In genomic region chr1:81142099-81142776, GRCh38 we compare ENCODE assay signal across 21 cellular contexts.
DNase-seq lines count a peak whose midpoint lies in the region; ATAC-seq and TF ChIP-seq lines count a peak whose summit lies in the region.
"Had no signal": no experiment of that assay in that cellular context is flagged by ENCODE, and none has a peak within 500 bp of the region (broad histone marks: within the 10 kb centered on the region; RNA-seq: fewer than 3 reads in every experiment).

No MANE protein-coding gene starts in this region.

- no peak overlapping the region for H3K27ac ChIP-seq in smooth muscle cell (ENCODE audit: low read depth)
- H3K27ac ChIP-seq: heart left ventricle, neutrophil, testis had no signal

- peak; percentile 83 for DNase-seq in HCEC 1CT
- peak; percentile 46 for DNase-seq in astrocyte of the cerebellum (ENCODE audit: low read depth)
- peak; percentile 43 for DNase-seq in fibroblast of villous mesenchyme (ENCODE audit: low read depth)
- DNase-seq in smooth muscle cell (lab: John Stamatoyannopoulos, UW; ENCODE audit: unreplicated experiment): no peak
- DNase-seq in type B pancreatic cell (ENCODE audit: extremely low spot score, unreplicated experiment): no peak
- DNase-seq: activated CD4-positive, alpha-beta T cell treated with anti-CD3 and anti-CD28 coated beads for 36 hours; CD4-positive, CD25-positive, alpha-beta regulatory T cell; endodermal cell; heart left ventricle; left colon; NCI-H1105; NCI-H2171 treated with DMSO at 0.1 percent for 48 hours; SHP77; stimulated activated CD4-positive, alpha-beta T cell treated with anti-CD3 and anti-CD28 coated beads, Interleukin-4, amount 100 ng/mL, for 1 hour; testis had no signal

- no peaks in the 10 kb centered on the region for H3K36me3 ChIP-seq in smooth muscle cell (ENCODE audit: low read depth)
- H3K36me3 ChIP-seq: heart left ventricle, neutrophil had no signal

- H3K27me3 ChIP-seq in smooth muscle cell (ENCODE audit: low read depth): no peaks in the 10 kb centered on the region
- H3K27me3 ChIP-seq: heart left ventricle, neutrophil, testis had no signal

- H3K4me1 ChIP-seq in smooth muscle cell (ENCODE audit: low read depth): peaks cover 17% of the 10 kb centered on the region
- H3K4me1 ChIP-seq: heart left ventricle, testis had no signal

- H3K9me3 ChIP-seq in smooth muscle cell (replicated peaks; ENCODE audit: low read depth): no peaks in the 10 kb centered on the region
- H3K9me3 ChIP-seq: heart left ventricle, neutrophil, testis had no signal

- no peaks in the 10 kb centered on the region for H3K36me3 Mint-ChIP-seq in type B pancreatic cell
- H3K36me3 Mint-ChIP-seq: activated naive CD4-positive, alpha-beta T cell treated with anti-CD3 and anti-CD28 coated beads, Interleukin-2, amount 50 U/mL, for 24 hours; CD4-positive, CD25-positive, alpha-beta regulatory T cell had no signal

- peaks cover 3% of the 10 kb centered on the region for H3F3A ChIP-seq in smooth muscle cell (ENCODE audit: low read depth)

- no peak overlapping the region for H3K27ac Mint-ChIP-seq in type B pancreatic cell
- H3K27ac Mint-ChIP-seq: activated CD4-positive, alpha-beta T cell treated with anti-CD3 and anti-CD28 coated beads for 36 hours; activated naive CD4-positive, alpha-beta T cell treated with anti-CD3 and anti-CD28 coated beads, Interleukin-2, amount 50 U/mL, for 24 hours; CD4-positive, CD25-positive, alpha-beta regulatory T cell; endodermal cell had no signal

- H3K4me3 ChIP-seq in astrocyte of the cerebellum (ENCODE audit: low read depth, low read length) (no peak overlapping the region), fibroblast of villous mesenchyme (ENCODE audit: low read depth, low read length) (no peak overlapping the region), smooth muscle cell (no peak overlapping the region)
- H3K4me3 ChIP-seq: heart left ventricle, K562, testis had no signal

- no peaks in the 10 kb centered on the region for H3K9me3 Mint-ChIP-seq in type B pancreatic cell

- H4K20me1 ChIP-seq in smooth muscle cell (ENCODE audit: low read depth): no peaks in the 10 kb centered on the region

- 71% methylated on average over 1 of the region's 1 CpG for WGBS in smooth muscle cell (ENCODE audit: low lambda C conversion rate)

- H2AFZ ChIP-seq in smooth muscle cell (ENCODE audit: low read depth): no peak overlapping the region

- in situ Hi-C loops in astrocyte of the cerebellum (cut with HindIII; ENCODE audit: low sequenced_read_pairs): no loop called here

- peak overlapping the region; percentile 44 for H3K4me2 ChIP-seq in smooth muscle cell

- no peak overlapping the region for H3K9ac ChIP-seq in smooth muscle cell (ENCODE audit: low read depth)

- H3K4me3 Mint-ChIP-seq in type B pancreatic cell: no peak overlapping the region
- H3K4me3 Mint-ChIP-seq: activated CD4-positive, alpha-beta T cell treated with anti-CD3 and anti-CD28 coated beads for 36 hours; activated naive CD4-positive, alpha-beta T cell treated with anti-CD3 and anti-CD28 coated beads, Interleukin-2, amount 50 U/mL, for 24 hours; CD4-positive, CD25-positive, alpha-beta regulatory T cell; endodermal cell had no signal

- TF ChIP-seq CTCF in astrocyte of the cerebellum (IDR thresholded peaks at IDR 0.05; ENCODE audit: low read depth, low read length, missing control alignments): no peak
- TF ChIP-seq CTCF in fibroblast of villous mesenchyme (IDR thresholded peaks at IDR 0.05; ENCODE audit: insufficient read depth, low read depth, low read length): no peak
- TF ChIP-seq CTCF in smooth muscle cell (IDR thresholded peaks at IDR 0.05; ENCODE audit: borderline replicate concordance, insufficient read depth, poor library complexity, severe bottlenecking): no peak
- no peak for TF ChIP-seq CTCF in type B pancreatic cell (conservative IDR thresholded peaks at IDR 0.05)

- H3K4me1 Mint-ChIP-seq in type B pancreatic cell (ENCODE audit: unreplicated experiment): no peaks in the 10 kb centered on the region
- H3K4me1 Mint-ChIP-seq: activated CD4-positive, alpha-beta T cell treated with anti-CD3 and anti-CD28 coated beads for 36 hours; activated naive CD4-positive, alpha-beta T cell treated with anti-CD3 and anti-CD28 coated beads, Interleukin-2, amount 50 U/mL, for 24 hours; CD4-positive, CD25-positive, alpha-beta regulatory T cell had no signal

- H3K27me3 Mint-ChIP-seq in type B pancreatic cell: no peaks in the 10 kb centered on the region
- H3K27me3 Mint-ChIP-seq: activated CD4-positive, alpha-beta T cell treated with anti-CD3 and anti-CD28 coated beads for 36 hours; activated naive CD4-positive, alpha-beta T cell treated with anti-CD3 and anti-CD28 coated beads, Interleukin-2, amount 50 U/mL, for 24 hours; CD4-positive, CD25-positive, alpha-beta regulatory T cell had no signal

- ATAC-seq in GM21528 (IDR thresholded peaks at IDR 0.05; ENCODE audit: low FRiP score, unreplicated experiment) (no peak), HG03520 (IDR thresholded peaks at IDR 0.05; ENCODE audit: unreplicated experiment) (no peak)
- ATAC-seq: activated CD4-positive, alpha-beta T cell treated with anti-CD3 and anti-CD28 coated beads for 36 hours; heart left ventricle; K562; left colon; sciatic nerve had no signal

- H3K79me2 ChIP-seq in smooth muscle cell (ENCODE audit: low read depth): no peaks in the 10 kb centered on the region

Comparison
In these comparisons a context has a peak if more than half of its experiments do, and no peak if none do; other contexts are left out.
1. DNase-seq: peak in HCEC 1CT (single experiment), astrocyte of the cerebellum (single experiment) and fibroblast of villous mesenchyme (single experiment); none in smooth muscle cell (single experiment) and type B pancreatic cell (single experiment).